In genomic region chr17:64406321-64407200, GRCh38 we compare ENCODE assay signal across 1 cellular context.
TF ChIP-seq lines count a peak whose summit lies in the region.

No MANE protein-coding gene starts in this region.

TF ChIP-seq in GM23338, 12 proteins besides CTCF, POLR2A, EP300 and RAD21 (continued from another document):
- TF ChIP-seq CREB1 (CRISPR knock-in tag; IDR thresholded peaks at IDR 0.05; ENCODE audit: low read depth): no peak
